In genomic region chr2:174548646-174549045, GRCh38 we compare ENCODE assay signal across 2 cellular contexts. TPM values are rescaled to one million over a fixed set of nuclear protein-coding genes. Genes with fewer than 3 reads are reported as not detected.
"Had no signal": no experiment of that assay in that cellular context is flagged by ENCODE, and none has a peak within 500 bp of the region (broad histone marks: within the 10 kb centered on the region; RNA-seq: fewer than 3 reads in every experiment).

No MANE protein-coding gene starts in this region.

RNA-seq across cellular contexts. Expression of gene WIPF1, which starts 49.0 kb away (rescaled TPM):
- total RNA-seq: HepG2, HT-29 had no signal
